Comparison of ENCODE assay signal across 1 cellular context in the genomic region with DNA sequence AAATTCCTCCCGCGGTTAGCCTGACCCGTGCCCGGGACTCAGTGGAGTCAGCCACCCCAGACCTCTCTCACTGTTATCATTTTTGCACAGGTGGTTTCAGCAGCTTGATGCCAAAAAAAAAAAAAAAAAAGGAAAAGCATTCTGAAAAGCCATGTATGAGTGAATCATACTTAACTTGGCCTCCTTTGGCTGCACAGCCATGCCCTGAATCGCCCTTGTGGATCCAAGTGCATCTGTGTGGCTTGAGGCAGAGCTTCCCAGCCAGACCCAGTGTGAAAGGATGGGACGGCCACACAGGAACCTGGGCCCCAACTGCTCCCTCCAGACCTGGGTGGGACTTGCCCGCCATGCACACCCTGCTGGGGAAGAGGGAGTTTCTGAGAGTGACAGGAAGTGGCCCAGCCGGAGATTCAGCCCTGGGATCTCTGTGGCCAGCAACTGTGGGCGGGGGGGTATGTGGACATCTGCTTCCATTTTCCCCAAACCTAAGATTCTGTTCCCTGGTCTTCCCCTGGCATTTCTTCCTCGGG.
TF ChIP-seq lines count a peak whose summit lies in the region.

No MANE protein-coding gene starts in this region.

TF ChIP-seq in SK-N-SH treated with all-trans-retinoic acid at 6 μM for 48 hours, 23 proteins besides CTCF, POLR2A, EP300 and RAD21 (continued from another document):
- TF ChIP-seq, protein P1, sequence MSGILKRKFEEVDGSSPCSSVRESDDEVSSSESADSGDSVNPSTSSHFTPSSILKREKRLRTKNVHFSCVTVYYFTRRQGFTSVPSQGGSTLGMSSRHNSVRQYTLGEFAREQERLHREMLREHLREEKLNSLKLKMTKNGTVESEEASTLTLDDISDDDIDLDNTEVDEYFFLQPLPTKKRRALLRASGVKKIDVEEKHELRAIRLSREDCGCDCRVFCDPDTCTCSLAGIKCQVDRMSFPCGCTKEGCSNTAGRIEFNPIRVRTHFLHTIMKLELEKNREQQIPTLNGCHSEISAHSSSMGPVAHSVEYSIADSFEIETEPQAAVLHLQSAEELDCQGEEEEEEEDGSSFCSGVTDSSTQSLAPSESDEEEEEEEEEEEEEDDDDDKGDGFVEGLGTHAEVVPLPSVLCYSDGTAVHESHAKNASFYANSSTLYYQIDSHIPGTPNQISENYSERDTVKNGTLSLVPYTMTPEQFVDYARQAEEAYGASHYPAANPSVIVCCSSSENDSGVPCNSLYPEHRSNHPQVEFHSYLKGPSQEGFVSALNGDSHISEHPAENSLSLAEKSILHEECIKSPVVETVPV (CRISPR knock-in tag; IDR thresholded peaks at IDR 0.05): no peak
- no peak for TF ChIP-seq GLIS3 (CRISPR knock-in tag; IDR thresholded peaks at IDR 0.05)
TF ChIP-seq in SK-N-SH treated with all-trans-retinoic acid at 6 μM for 48 hours: peak in this region for 0.
